13 cellular contexts compared by ENCODE assay signal in the genomic region with DNA sequence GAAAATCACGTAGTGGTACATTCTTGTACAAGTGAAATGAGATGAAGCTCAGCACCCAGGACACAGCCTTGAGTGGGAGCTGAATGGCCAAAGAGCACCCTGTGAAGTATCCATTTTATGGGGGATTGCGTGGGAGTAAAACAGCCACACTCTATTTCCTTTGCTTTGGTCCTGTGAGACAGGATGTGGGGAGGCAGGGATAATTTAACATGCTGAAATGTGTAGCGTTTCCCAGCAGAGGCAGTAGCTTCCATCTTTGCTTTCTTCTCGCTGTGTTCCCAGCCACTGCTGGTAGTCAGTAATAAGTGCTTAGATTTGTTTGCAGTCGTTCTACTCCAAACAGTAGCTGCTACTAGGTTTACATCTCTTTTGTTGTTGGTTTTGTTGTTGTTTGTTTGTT. TPM values are rescaled to one million over a fixed set of nuclear protein-coding genes. Genes with fewer than 3 reads are reported as not detected.
DNase-seq lines count a peak whose midpoint lies in the region; ATAC-seq and TF ChIP-seq lines count a peak whose summit lies in the region.
"Had no signal": no experiment of that assay in that cellular context is flagged by ENCODE, and none has a peak within 500 bp of the region (broad histone marks: within the 10 kb centered on the region; RNA-seq: fewer than 3 reads in every experiment).

No MANE protein-coding gene starts in this region.

- H3K27ac Mint-ChIP-seq in activated naive CD8-positive, alpha-beta T cell treated with anti-CD3 and anti-CD28 coated beads, Interleukin-2, amount 10 ng/mL, durations not matched to agents 7 days and 5 days = peak overlapping the region; percentile 85

- H2AFZ ChIP-seq in Loucy (ENCODE audit: low read length) = no peak overlapping the region

- POLR2A ChIA-PET in activated naive CD8-positive, alpha-beta T cell treated with anti-CD3 and anti-CD28 coated beads, Interleukin-2, amount 10 ng/mL, durations not matched to agents 7 days and 5 days (lab: Charles Lee) = interaction anchor here (0.6 to 1.5 kb wide), 3 partner anchors 10 to 150 kb away, joined by 3 to 4 read pairs (median 4); no protein-coding TSS in a partner anchor

- H3K4me3 ChIP-seq in GM12865 (ENCODE audit: low read depth, low read length) (no peak overlapping the region), Loucy (ENCODE audit: low read length, poor library complexity, severe bottlenecking) (no peak overlapping the region)
- H3K4me3 ChIP-seq: HAP-1, lower lobe of right lung, stomach had no signal

- peaks cover 52% of the 10 kb centered on the region for H3K4me1 Mint-ChIP-seq in activated naive CD8-positive, alpha-beta T cell treated with anti-CD3 and anti-CD28 coated beads, Interleukin-2, amount 10 ng/mL, durations not matched to agents 7 days and 5 days

- no peaks in the 10 kb centered on the region for H3K79me2 ChIP-seq in Loucy (ENCODE audit: insufficient read depth, low read length)

- H3F3A ChIP-seq in Loucy (ENCODE audit: low read depth) = no peaks in the 10 kb centered on the region

- H3K9me2 ChIP-seq in Loucy (replicated peaks; ENCODE audit: low read depth, low read length) = no peaks in the 10 kb centered on the region

- peaks cover 18% of the 10 kb centered on the region for H3K4me1 ChIP-seq in Loucy (ENCODE audit: insufficient read depth, low read length, poor library complexity, severe bottlenecking)
- H3K4me1 ChIP-seq: HAP-1, stomach had no signal

- no peaks in the 10 kb centered on the region for H3K36me3 ChIP-seq in Loucy (ENCODE audit: insufficient read depth, low read length)
- H3K36me3 ChIP-seq: HAP-1, lower lobe of right lung, stomach had no signal

- H3K27me3 ChIP-seq in Loucy (ENCODE audit: insufficient read depth, low read length, poor library complexity, severe bottlenecking) = peaks cover 5% of the 10 kb centered on the region
- H3K27me3 ChIP-seq: stomach had no signal

- H3K36me3 Mint-ChIP-seq in activated naive CD8-positive, alpha-beta T cell treated with anti-CD3 and anti-CD28 coated beads, Interleukin-2, amount 10 ng/mL, durations not matched to agents 7 days and 5 days = peaks cover 7% of the 10 kb centered on the region

- peak overlapping the region; percentile 28 for H3K4me2 ChIP-seq in Loucy (ENCODE audit: low read depth, low read length, poor library complexity, severe bottlenecking)

- no peaks in the 10 kb centered on the region for H3K9me3 Mint-ChIP-seq in activated naive CD8-positive, alpha-beta T cell treated with anti-CD3 and anti-CD28 coated beads, Interleukin-2, amount 10 ng/mL, durations not matched to agents 7 days and 5 days

- TF ChIP-seq CTCF in GM12865 (IDR thresholded peaks at IDR 0.05; ENCODE audit: insufficient read depth, low read depth, low read length, missing control alignments) (no peak), Loucy (conservative IDR thresholded peaks at IDR 0.05; ENCODE audit: low read length) (peak; percentile 26; the same call in 1 of the 2 replicates)

- DNase-seq in GM12865 (ENCODE audit: low read depth) (peak; percentile 18), lung microvascular endothelial cell (ENCODE audit: low read depth in 2 of 2) (peak; percentile 22 to 37), NCI-H774 (lab: John Stamatoyannopoulos, UW) (no peak), NCI-H446 (lab: John Stamatoyannopoulos, UW) (no peak)
- peak; percentile 33 for DNase-seq in activated naive CD8-positive, alpha-beta T cell treated with anti-CD3 and anti-CD28 coated beads, Interleukin-2, amount 10 ng/mL, durations not matched to agents 7 days and 5 days
- DNase-seq: glutamatergic neuron; lower lobe of right lung; posterior cingulate gyrus; stimulated activated CD4-positive, alpha-beta T cell treated with anti-CD3 and anti-CD28 coated beads, Interleukin-2, amount 100 ng/mL, for 24 hours; stomach had no signal

- no peaks in the 10 kb centered on the region for H4K20me1 ChIP-seq in Loucy (ENCODE audit: insufficient read depth, low read length, poor library complexity, severe bottlenecking)

- H3K4me3 Mint-ChIP-seq in activated naive CD8-positive, alpha-beta T cell treated with anti-CD3 and anti-CD28 coated beads, Interleukin-2, amount 10 ng/mL, durations not matched to agents 7 days and 5 days = peak overlapping the region; percentile 54

- H3K9me3 ChIP-seq in Loucy (ENCODE audit: insufficient read depth, low read depth, low read length) = no peaks in the 10 kb centered on the region
- H3K9me3 ChIP-seq: HAP-1, lower lobe of right lung, stomach had no signal

- no peak overlapping the region for H3K9ac ChIP-seq in Loucy (ENCODE audit: low read depth, low read length, poor library complexity, severe bottlenecking)

- ATAC-seq in activated naive CD8-positive, alpha-beta T cell treated with anti-CD3 and anti-CD28 coated beads, Interleukin-2, amount 10 ng/mL, durations not matched to agents 7 days and 5 days (ENCODE audit: low read depth) = peak; percentile 60
- ATAC-seq in HG02642 (IDR thresholded peaks at IDR 0.05; ENCODE audit: poor library complexity, unreplicated experiment) = no peak
- ATAC-seq: lower lobe of right lung had no signal

- peaks cover 3% of the 10 kb centered on the region for H3K27me3 Mint-ChIP-seq in activated naive CD8-positive, alpha-beta T cell treated with anti-CD3 and anti-CD28 coated beads, Interleukin-2, amount 10 ng/mL, durations not matched to agents 7 days and 5 days

RNA-seq across cellular contexts. Expression of gene IL31RA, which starts 4.4 kb away (rescaled TPM):
- not detected for total RNA-seq in activated naive CD8-positive, alpha-beta T cell treated with anti-CD3 and anti-CD28 coated beads, Interleukin-2, amount 10 ng/mL, durations not matched to agents 7 days and 5 days
- total RNA-seq in lung microvascular endothelial cell = 0.65 TPM in 1 of 2 replicates, not detected in the other
- total RNA-seq: lower lobe of right lung had no signal

Comparison
In these comparisons a context has a peak if more than half of its experiments do, and no peak if none do; other contexts are left out.
1. DNase-seq: peak in GM12865 (single experiment), activated naive CD8-positive, alpha-beta T cell treated with anti-CD3 and anti-CD28 coated beads, Interleukin-2, amount 10 ng/mL, durations not matched to agents 7 days and 5 days (single experiment) and lung microvascular endothelial cell (2 of 2); none in NCI-H774 (single experiment) and NCI-H446 (0 of 2).